Comparison of ENCODE assay signal across 2 cellular contexts in genomic region chr1:172682812-172683211, GRCh38.
TF ChIP-seq lines count a peak whose summit lies in the region.

No MANE protein-coding gene starts in this region.

TF ChIP-seq in IMR-90, 13 proteins besides CTCF, POLR2A, EP300 and RAD21 (continued from another document):
- no peak for TF ChIP-seq ELK1 (IDR thresholded peaks at IDR 0.05; ENCODE audit: borderline replicate concordance, low read depth, low read length)
- no peak for TF ChIP-seq USF2 (IDR thresholded peaks at IDR 0.05; ENCODE audit: low read depth, low read length)
- TF ChIP-seq SMC3 (IDR thresholded peaks at IDR 0.05; ENCODE audit: low read depth, low read length), result no peak
- TF ChIP-seq MXI1 (IDR thresholded peaks at IDR 0.05; ENCODE audit: borderline replicate concordance, low read depth, low read length), result no peak
- TF ChIP-seq RFX5 (IDR thresholded peaks at IDR 0.05; ENCODE audit: low read depth, low read length), result no peak
- TF ChIP-seq MAFK (IDR thresholded peaks at IDR 0.05; ENCODE audit: low read depth, low read length), result no peak

TF ChIP-seq in WTC11, 78 proteins besides CTCF, POLR2A, EP300 and RAD21 (continued from another document):
- TF ChIP-seq ZNF532 (CRISPR knock-in tag; IDR thresholded peaks at IDR 0.05; ENCODE audit: borderline replicate concordance), result no peak
- no peak for TF ChIP-seq NR1H2 (CRISPR knock-in tag; IDR thresholded peaks at IDR 0.05)
- no peak for TF ChIP-seq MLX (CRISPR knock-in tag; IDR thresholded peaks at IDR 0.05)
- TF ChIP-seq TEAD1 (CRISPR knock-in tag; IDR thresholded peaks at IDR 0.05), result no peak
- no peak for TF ChIP-seq NFATC4 (CRISPR knock-in tag; IDR thresholded peaks at IDR 0.05)
- no peak for TF ChIP-seq CDX4 (CRISPR knock-in tag; IDR thresholded peaks at IDR 0.05; ENCODE audit: borderline replicate concordance)
TF ChIP-seq in WTC11: peak in this region for 0.
